ENCODE assay signal across 1 cellular context in genomic region chr3:187985636-187986035, GRCh38.
TF ChIP-seq lines count a peak whose summit lies in the region.

No MANE protein-coding gene starts in this region.

TF ChIP-seq in HCT116, 20 proteins besides CTCF, POLR2A, EP300 and RAD21 (continued from another document):
- no peak for TF ChIP-seq POLR2AphosphoS5 (IDR thresholded peaks at IDR 0.05; ENCODE audit: low read depth, low read length)
TF ChIP-seq in HCT116: peak in this region for 0.
